ENCODE assay signal across 25 cellular contexts in the genomic region with DNA sequence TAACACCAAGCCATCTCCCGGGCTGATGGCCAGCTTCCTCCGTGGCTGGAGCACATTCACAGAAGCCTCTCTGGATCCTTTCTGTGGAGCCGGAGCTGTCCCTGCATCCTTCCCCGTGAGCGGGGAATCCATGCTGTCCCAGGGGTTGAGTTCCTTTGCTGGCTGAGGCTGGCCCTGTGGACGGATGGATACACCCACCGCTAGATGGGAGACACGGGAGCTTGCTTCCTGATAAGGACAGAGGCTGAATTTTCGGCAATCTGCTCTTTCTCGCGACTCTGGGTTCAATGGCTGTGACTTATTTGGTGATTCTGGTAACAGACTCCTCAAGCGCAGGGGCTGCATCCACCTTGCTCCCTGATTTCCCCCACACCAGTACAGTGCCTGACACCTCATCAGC.
"Had no signal": no experiment of that assay in that cellular context is flagged by ENCODE, and none has a peak within 500 bp of the region (broad histone marks: within the 10 kb centered on the region; RNA-seq: fewer than 3 reads in every experiment).

No MANE protein-coding gene starts in this region.

- H3K36me3 ChIP-seq: breast epithelium, SJSA1 had no signal

- H3K27me3 ChIP-seq: SJSA1 had no signal

- H3K9me3 ChIP-seq: breast epithelium, SJSA1 had no signal

- DNase-seq: activated B cell treated with CpG ODN at 0.5 μM for 24 hours; activated CD4-positive, alpha-beta T cell treated with anti-CD3 and anti-CD28 coated beads for 1 hour; activated CD4-positive, alpha-beta T cell treated with anti-CD3 and anti-CD28 coated beads, Interleukin-2, amount 10 ng/mL, durations not matched to agents 24 days and 14 days; activated CD4-positive, alpha-beta T cell treated with anti-CD3 and anti-CD28 coated beads, Interleukin-2, amount 50 U/mL, for 48 hours; activated CD8-positive, alpha-beta memory T cell treated with anti-CD3 and anti-CD28 coated beads, Interleukin-2, amount 10 ng/mL, durations not matched to agents 7 days and 5 days; activated effector memory CD4-positive, alpha-beta T cell treated with Interleukin-2 at 50 U/mL for 16 hours; activated naive CD4-positive, alpha-beta T cell; activated T-cell treated with anti-CD3 and anti-CD28 coated beads, Interleukin-2, amount 50 U/mL, for 24 hours; aorta; central memory CD4-positive, alpha-beta T cell; KG1; NCI-H1048; NCI-H146; NCI-H187 treated with DMSO at 0.1 percent for 48 hours; NCI-H2081 treated with DMSO at 0.1 percent for 48 hours; NCI-H2227 treated with DMSO at 0.1 percent for 48 hours; NCI-H446 treated with DMSO at 0.1 percent for 48 hours; NCI-H524 treated with DMSO at 0.1 percent for 48 hours; NCI-H748 treated with DMSO at 0.1 percent for 48 hours; RPMI8226; SHP77; T-helper 17 cell; T1000 had no signal

- H3K4me1 ChIP-seq: breast epithelium, SJSA1 had no signal

- ATAC-seq: activated CD8-positive, alpha-beta memory T cell treated with anti-CD3 and anti-CD28 coated beads, Interleukin-2, amount 10 ng/mL, durations not matched to agents 7 days and 5 days; T-helper 17 cell had no signal

- H3K4me3 ChIP-seq: breast epithelium, SJSA1 had no signal

- H3K27ac ChIP-seq: SJSA1 had no signal
